2 cellular contexts compared by ENCODE assay signal in genomic region chr17:30344283-30345088, GRCh38.
TF ChIP-seq lines count a peak whose summit lies in the region.

No MANE protein-coding gene starts in this region.

TF ChIP-seq in SK-N-SH, 30 proteins besides CTCF, POLR2A, EP300 and RAD21 (continued from another document):
- TF ChIP-seq, protein P1, sequence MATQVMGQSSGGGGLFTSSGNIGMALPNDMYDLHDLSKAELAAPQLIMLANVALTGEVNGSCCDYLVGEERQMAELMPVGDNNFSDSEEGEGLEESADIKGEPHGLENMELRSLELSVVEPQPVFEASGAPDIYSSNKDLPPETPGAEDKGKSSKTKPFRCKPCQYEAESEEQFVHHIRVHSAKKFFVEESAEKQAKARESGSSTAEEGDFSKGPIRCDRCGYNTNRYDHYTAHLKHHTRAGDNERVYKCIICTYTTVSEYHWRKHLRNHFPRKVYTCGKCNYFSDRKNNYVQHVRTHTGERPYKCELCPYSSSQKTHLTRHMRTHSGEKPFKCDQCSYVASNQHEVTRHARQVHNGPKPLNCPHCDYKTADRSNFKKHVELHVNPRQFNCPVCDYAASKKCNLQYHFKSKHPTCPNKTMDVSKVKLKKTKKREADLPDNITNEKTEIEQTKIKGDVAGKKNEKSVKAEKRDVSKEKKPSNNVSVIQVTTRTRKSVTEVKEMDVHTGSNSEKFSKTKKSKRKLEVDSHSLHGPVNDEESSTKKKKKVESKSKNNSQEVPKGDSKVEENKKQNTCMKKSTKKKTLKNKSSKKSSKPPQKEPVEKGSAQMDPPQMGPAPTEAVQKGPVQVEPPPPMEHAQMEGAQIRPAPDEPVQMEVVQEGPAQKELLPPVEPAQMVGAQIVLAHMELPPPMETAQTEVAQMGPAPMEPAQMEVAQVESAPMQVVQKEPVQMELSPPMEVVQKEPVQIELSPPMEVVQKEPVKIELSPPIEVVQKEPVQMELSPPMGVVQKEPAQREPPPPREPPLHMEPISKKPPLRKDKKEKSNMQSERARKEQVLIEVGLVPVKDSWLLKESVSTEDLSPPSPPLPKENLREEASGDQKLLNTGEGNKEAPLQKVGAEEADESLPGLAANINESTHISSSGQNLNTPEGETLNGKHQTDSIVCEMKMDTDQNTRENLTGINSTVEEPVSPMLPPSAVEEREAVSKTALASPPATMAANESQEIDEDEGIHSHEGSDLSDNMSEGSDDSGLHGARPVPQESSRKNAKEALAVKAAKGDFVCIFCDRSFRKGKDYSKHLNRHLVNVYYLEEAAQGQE (IDR thresholded peaks at IDR 0.05; ENCODE audit: low read depth, low read length), result no peak
- TF ChIP-seq SMC3 (IDR thresholded peaks at IDR 0.05; ENCODE audit: low read depth, low read length), result no peak
- TF ChIP-seq YY1 (IDR thresholded peaks at IDR 0.05; ENCODE audit: low read depth), result no peak
- TF ChIP-seq PBX3 (IDR thresholded peaks at IDR 0.05), result no peak
- TF ChIP-seq TEAD4 (IDR thresholded peaks at IDR 0.05; ENCODE audit: borderline replicate concordance, insufficient read depth), result no peak
- no peak for TF ChIP-seq FOSL2 (IDR thresholded peaks at IDR 0.05; ENCODE audit: borderline replicate concordance, low read depth)
- no peak for TF ChIP-seq IRF3 (IDR thresholded peaks at IDR 0.05; ENCODE audit: low read depth, low read length)
- TF ChIP-seq TAF1 (IDR thresholded peaks at IDR 0.05; ENCODE audit: borderline replicate concordance, low read depth, low read length), result no peak

TF ChIP-seq in SK-N-SH treated with all-trans-retinoic acid at 6 μM for 48 hours, 23 proteins besides CTCF, POLR2A, EP300 and RAD21 (continued from another document):
- TF ChIP-seq BACH2 (CRISPR knock-in tag; IDR thresholded peaks at IDR 0.05; ENCODE audit: borderline replicate concordance) (no peak), SNAI2 (CRISPR knock-in tag; IDR thresholded peaks at IDR 0.05) (no peak)
